ENCODE assay signal across 10 cellular contexts in the genomic region with DNA sequence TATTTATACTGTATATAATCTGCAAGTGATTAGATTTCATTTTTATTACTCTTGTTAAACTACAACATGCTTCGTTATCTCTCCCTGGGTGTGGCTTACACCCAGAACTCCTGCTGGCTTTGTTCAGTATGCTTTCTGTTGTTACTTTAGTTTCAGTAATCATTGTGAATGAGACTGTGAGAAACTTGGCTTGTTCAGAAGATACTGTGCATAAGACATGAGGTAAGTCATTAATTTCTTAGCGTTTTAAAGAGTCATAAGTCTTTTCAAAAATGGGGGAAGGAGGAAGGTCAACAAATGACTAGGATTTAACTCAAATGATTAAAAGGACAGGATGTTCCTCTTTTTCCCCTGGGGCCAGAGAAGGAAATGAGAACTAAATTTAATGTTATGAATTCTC. TPM values are rescaled to one million over a fixed set of nuclear protein-coding genes. Genes with fewer than 3 reads are reported as not detected.
A peak's percentile ranks its signal among the peaks of the same experiment; 100 is the strongest.
DNase-seq lines count a peak whose midpoint lies in the region; ATAC-seq and TF ChIP-seq lines count a peak whose summit lies in the region.
"Had no signal": no experiment of that assay in that cellular context is flagged by ENCODE, and none has a peak within 500 bp of the region (broad histone marks: within the 10 kb centered on the region; RNA-seq: fewer than 3 reads in every experiment).

No MANE protein-coding gene starts in this region.

- H3K27ac ChIP-seq in gastroesophageal sphincter (peak overlapping the region in 3 of 4 donors; percentile 10 to 54 (median 37)), brain microvascular endothelial cell (no peak overlapping the region)

- DNase-seq in EH (ENCODE audit: low read depth) (peak; percentile 46), Kasumi-1 (lab: John Stamatoyannopoulos, UW) (peak; percentile 30 to 46), brain microvascular endothelial cell (no peak), posterior vena cava (ENCODE audit: low spot score) (no peak), DMS 273 treated with DMSO at 0.1 percent for 48 hours (lab: John Stamatoyannopoulos, UW) (no peak)
- no peak for DNase-seq in activated T-cell treated with anti-CD3 and anti-CD28 coated beads, Interleukin-2, amount 50 U/mL, for 1 hour
- DNase-seq: DMS153, NCI-H187 had no signal

- H3K4me3 ChIP-seq in gastroesophageal sphincter (no peak overlapping the region), brain microvascular endothelial cell (ENCODE audit: low read depth, low read length) (no peak overlapping the region)

- no peaks in the 10 kb centered on the region for H3K9me3 ChIP-seq in gastroesophageal sphincter

- TF ChIP-seq CTCF in gastroesophageal sphincter (IDR thresholded peaks at IDR 0.05), result no peak
- TF ChIP-seq CTCF in brain microvascular endothelial cell (IDR thresholded peaks at IDR 0.05; ENCODE audit: low read depth, low read length, missing control alignments), result no peak

- intact Hi-C loops in posterior vena cava (cut with DNase I), result no loop called here

- WGBS in gastroesophageal sphincter (ENCODE audit: low coverage in 1 of 2), 2 donors, result 19 to 29% methylated on average over 2 of the region's 2 CpGs

- H3K27me3 ChIP-seq in gastroesophageal sphincter (no peaks in the 10 kb centered on the region), brain microvascular endothelial cell (replicated peaks) (no peaks in the 10 kb centered on the region)

- TF ChIP-seq POLR2A in gastroesophageal sphincter (IDR thresholded peaks at IDR 0.05), result no peak

- ATAC-seq in GM21737 (IDR thresholded peaks at IDR 0.05; ENCODE audit: unreplicated experiment), result peak; percentile 88
- ATAC-seq in gastroesophageal sphincter, result no peak

- peaks cover 0 to 2% (median 0%) of the 10 kb centered on the region in 3 donors for H3K4me1 ChIP-seq in gastroesophageal sphincter

- in situ Hi-C loops in brain microvascular endothelial cell (cut with HindIII; ENCODE audit: low pct_ligation_motif_present, low sequenced_read_pairs), result no loop called here

- no peak for TF ChIP-seq EP300 in gastroesophageal sphincter (IDR thresholded peaks at IDR 0.05)

- H3K36me3 ChIP-seq in gastroesophageal sphincter (no peaks in the 10 kb centered on the region), brain microvascular endothelial cell (replicated peaks) (no peaks in the 10 kb centered on the region)

RNA-seq across cellular contexts. Expression of a gene that starts 11.6 kb away (rescaled TPM):
- total RNA-seq in gastroesophageal sphincter (100 to 1,000 TPM in 2 of 4 donors, 10 to 100 TPM in 2; 50.3 to 277 (median 118) TPM), posterior vena cava (100 to 1,000 TPM in 1 of 2 donors, 10 to 100 TPM in 1; 95.0 to 116 TPM)

Comparison
In these comparisons a context has a peak if more than half of its experiments do, and no peak if none do; other contexts are left out.
1. DNase-seq: peak in EH (single experiment) and Kasumi-1 (2 of 2); none in activated T-cell treated with anti-CD3 and anti-CD28 coated beads, Interleukin-2, amount 50 U/mL, for 1 hour (single experiment), brain microvascular endothelial cell (single experiment), posterior vena cava (single experiment) and DMS 273 treated with DMSO at 0.1 percent for 48 hours (single experiment).